In the genomic region with DNA sequence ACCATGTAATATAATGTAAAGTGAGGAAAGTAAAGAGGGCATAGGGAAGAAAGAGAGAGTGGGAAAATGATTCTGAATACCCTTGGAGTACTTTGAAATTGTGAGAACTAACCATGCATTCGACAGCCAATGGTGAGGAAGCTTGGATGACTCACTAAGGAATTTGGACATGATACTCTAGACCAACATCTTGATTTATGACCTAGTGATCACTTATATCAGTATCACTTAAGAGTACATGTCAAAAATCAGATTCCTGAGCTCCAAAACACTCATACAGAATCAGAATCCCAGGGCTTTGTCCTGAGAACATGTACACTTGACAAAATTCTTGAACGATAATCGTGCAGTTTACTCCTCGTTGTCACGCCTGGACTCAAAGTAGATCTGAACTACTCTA, we compare ENCODE assay signal across 19 cellular contexts.
DNase-seq lines count a peak whose midpoint lies in the region; ATAC-seq, FAIRE-seq and TF ChIP-seq lines count a peak whose summit lies in the region.
"Had no signal": no experiment of that assay in that cellular context is flagged by ENCODE, and none has a peak within 500 bp of the region (broad histone marks: within the 10 kb centered on the region; RNA-seq: fewer than 3 reads in every experiment).

No MANE protein-coding gene starts in this region.

- H3K27me3 ChIP-seq in endothelial cell of umbilical vein (ENCODE audit: control insufficient read depth in 2 of 2, insufficient read depth in 2 of 2, low read length in 2 of 2) = peaks cover 0 to 2% of the 10 kb centered on the region in 2 experiments
- H3K27me3 ChIP-seq: BLaER1, SJSA1 had no signal

- FAIRE-seq in HTR-8/SVneo (lab: Jason Lieb, UNC) (no peak), endothelial cell of umbilical vein (lab: Jason Lieb, UNC) (peak; percentile 15)
- FAIRE-seq: A549 had no signal

- dilution Hi-C loops in endothelial cell of umbilical vein (cut with MboI; ENCODE audit: extremely low pct_ligation_motif_present, low sequenced_read_pairs) = no loop called here

- CTCF ChIA-PET in endothelial cell of umbilical vein (lab: Charles Lee) = interaction anchor here (1.6 kb wide), 1 partner anchor 22 kb away, joined by 3 read pairs; no protein-coding TSS in a partner anchor

- no peaks in the 10 kb centered on the region for H3K4me1 ChIP-seq in endothelial cell of umbilical vein (ENCODE audit: control insufficient read depth, extremely low read depth, insufficient read depth, low read length)
- H3K4me1 ChIP-seq: A549, BLaER1, SJSA1 had no signal

- H4K20me1 ChIP-seq in endothelial cell of umbilical vein (replicated peaks; ENCODE audit: control insufficient read depth, extremely low read depth, insufficient read depth, low read length) = no peaks in the 10 kb centered on the region
- H4K20me1 ChIP-seq: BLaER1 had no signal

- no peak overlapping the region for H2AFZ ChIP-seq in endothelial cell of umbilical vein (ENCODE audit: low read depth, low read length)

- H3K36me3 ChIP-seq in endothelial cell of umbilical vein (ENCODE audit: control insufficient read depth in 2 of 2, extremely low read depth in 1 of 2, insufficient read depth in 2 of 2, low read length in 2 of 2) = no peaks in the 10 kb centered on the region
- H3K36me3 ChIP-seq: BLaER1, SJSA1 had no signal

- no peak overlapping the region for H3K9ac ChIP-seq in endothelial cell of umbilical vein (replicated peaks; ENCODE audit: extremely low read depth, insufficient read depth, low read length)
- H3K9ac ChIP-seq: BLaER1 had no signal

- H3K27ac ChIP-seq in endothelial cell of umbilical vein (ENCODE audit: insufficient read depth, low read depth, low read length) = no peak overlapping the region
- H3K27ac ChIP-seq: A549, BLaER1, HL-60, SJSA1 had no signal

- H3K9me1 ChIP-seq in endothelial cell of umbilical vein (replicated peaks; ENCODE audit: control insufficient read depth, extremely low read depth, insufficient read depth, low read length) = no peaks in the 10 kb centered on the region

- intact Hi-C loops in endothelial cell of umbilical vein (cut with micrococcal nuclease) = no loop called here

- no TSS peak for BruUV-seq in endothelial cell of umbilical vein (replicated peaks; lab: Mats Ljungman, UMichigan)

- DNase-seq in A172 (ENCODE audit: low spot score) = peak; percentile 35
- peak; percentile 9 for DNase-seq in HTR-8/SVneo (ENCODE audit: insufficient read length, low spot score)
- DNase-seq in endothelial cell of umbilical vein (ENCODE audit: low read depth, low spot score) = no peak
- peak; percentile 35 for DNase-seq in kidney tubule cell (ENCODE audit: low spot score)
- DNase-seq in superior temporal gyrus (ENCODE audit: extremely low spot score) = no peak
- no peak for DNase-seq in HT-29 (ENCODE audit: low spot score)
- no peak for DNase-seq in amniotic stem cell (lab: John Stamatoyannopoulos, UW)
- DNase-seq: Calu3; CD4-positive, alpha-beta memory T cell; H7; NCI-H1417 treated with DMSO at 0.1 percent for 48 hours; NCI-H187 treated with DMSO at 0.1 percent for 48 hours; SW 1271 had no signal

- POLR2A ChIA-PET in endothelial cell of umbilical vein (lab: Charles Lee) = no interaction called here

- no peak overlapping the region for H3K4me2 ChIP-seq in endothelial cell of umbilical vein (ENCODE audit: insufficient read depth, low read length)
- H3K4me2 ChIP-seq: A549, BLaER1 had no signal

- TF ChIP-seq POLR2A in endothelial cell of umbilical vein (IDR thresholded peaks at IDR 0.05; ENCODE audit: low read depth, low read length) = no peak

- no peaks in the 10 kb centered on the region for H3K79me2 ChIP-seq in endothelial cell of umbilical vein (ENCODE audit: control insufficient read depth, insufficient read depth, low read length)

- no peak for ATAC-seq in GM19452 (IDR thresholded peaks at IDR 0.05; ENCODE audit: unreplicated experiment)
- ATAC-seq: A549, Panc1 had no signal

- no peaks in the 10 kb centered on the region for H3K9me3 ChIP-seq in endothelial cell of umbilical vein (replicated peaks; ENCODE audit: control insufficient read depth, insufficient read depth, low read length)
- H3K9me3 ChIP-seq: A549, BLaER1, SJSA1 had no signal

- no peak overlapping the region for H3K4me3 ChIP-seq in endothelial cell of umbilical vein (replicated peaks in 1 of 3; ENCODE audit: insufficient read depth in 1 of 3, low read depth in 1 of 3, low read length in 3 of 3)
- H3K4me3 ChIP-seq: A549, BLaER1, SJSA1 had no signal

- TF ChIP-seq CTCF in endothelial cell of umbilical vein (IDR thresholded peaks at IDR 0.05; ENCODE audit: extremely low read depth in 1 of 2, insufficient read depth in 1 of 2, low read depth in 1 of 2, low read length in 2 of 2) = no peak

TF ChIP-seq in endothelial cell of umbilical vein, 7 proteins besides CTCF, POLR2A, EP300 and RAD21:
- no peak for TF ChIP-seq POLR2AphosphoS5 (IDR thresholded peaks at IDR 0.05; ENCODE audit: insufficient read depth, low read depth, low read length)
- no peak for TF ChIP-seq JUN (IDR thresholded peaks at IDR 0.05; ENCODE audit: borderline replicate concordance, insufficient read depth, insufficient read length, low read depth)
- TF ChIP-seq, protein P1, sequence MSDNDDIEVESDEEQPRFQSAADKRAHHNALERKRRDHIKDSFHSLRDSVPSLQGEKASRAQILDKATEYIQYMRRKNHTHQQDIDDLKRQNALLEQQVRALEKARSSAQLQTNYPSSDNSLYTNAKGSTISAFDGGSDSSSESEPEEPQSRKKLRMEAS (IDR thresholded peaks at IDR 0.05; ENCODE audit: insufficient read depth, insufficient read length) = no peak
- no peak for TF ChIP-seq MYC (IDR thresholded peaks at IDR 0.05; ENCODE audit: low read depth, low read length)
- no peak for TF ChIP-seq EZH2 (IDR thresholded peaks at IDR 0.05; ENCODE audit: borderline replicate concordance, low read depth, low read length, severe bottlenecking)
- no peak for TF ChIP-seq GATA2 (IDR thresholded peaks at IDR 0.05; ENCODE audit: insufficient read depth, insufficient read length, low read depth, low read length)
- no peak for TF ChIP-seq FOS (IDR thresholded peaks at IDR 0.05; ENCODE audit: borderline replicate concordance, insufficient read depth, low read length)

Comparison
In these comparisons a context has a peak if more than half of its experiments do, and no peak if none do; other contexts are left out.
1. DNase-seq: peak in A172 (single experiment), HTR-8/SVneo (single experiment) and kidney tubule cell (single experiment); none in endothelial cell of umbilical vein (single experiment), superior temporal gyrus (single experiment), HT-29 (single experiment) and amniotic stem cell (single experiment).